11 cellular contexts compared by ENCODE assay signal in genomic region chr3:126266291-126266840, GRCh38.
DNase-seq lines count a peak whose midpoint lies in the region; ATAC-seq and TF ChIP-seq lines count a peak whose summit lies in the region.
"Had no signal": no experiment of that assay in that cellular context is flagged by ENCODE, and none has a peak within 500 bp of the region (broad histone marks: within the 10 kb centered on the region; RNA-seq: fewer than 3 reads in every experiment).

No MANE protein-coding gene starts in this region.

- no peak overlapping the region for H3K9ac ChIP-seq in Karpas-422 (ENCODE audit: low read length)

- H3K9me2 ChIP-seq in Karpas-422 (replicated peaks; ENCODE audit: insufficient read depth, low read length), result no peaks in the 10 kb centered on the region

- peak; percentile 68 to 70 for ATAC-seq in right cardiac atrium
- ATAC-seq: activated T-cell treated with anti-CD3 and anti-CD28 coated beads, Interleukin-2, amount 50 U/mL, for 4 hours had no signal

- H3K9me3 ChIP-seq in ascending aorta, result no peaks in the 10 kb centered on the region
- no peaks in the 10 kb centered on the region for H3K9me3 ChIP-seq in right cardiac atrium (ENCODE audit: control insufficient read depth, low read length)
- H3K9me3 ChIP-seq in Karpas-422 (ENCODE audit: low read length), result no peaks in the 10 kb centered on the region

- H3K4me1 ChIP-seq in ascending aorta (peaks cover 18 to 47% of the 10 kb centered on the region in 2 donors), right cardiac atrium (ENCODE audit: control insufficient read depth, insufficient read depth, low read length) (peaks cover 9% of the 10 kb centered on the region), Karpas-422 (ENCODE audit: low read length) (no peaks in the 10 kb centered on the region)

- H3K27ac ChIP-seq in ascending aorta (peak overlapping the region; percentile 92 to 99), right cardiac atrium (ENCODE audit: low read length) (peak overlapping the region; percentile 69), Karpas-422 (ENCODE audit: low read length) (no peak overlapping the region)
- H3K27ac ChIP-seq: HL-60 had no signal

- no peaks in the 10 kb centered on the region for H3K36me3 ChIP-seq in ascending aorta
- no peaks in the 10 kb centered on the region for H3K36me3 ChIP-seq in Karpas-422 (ENCODE audit: insufficient read depth, low read length)

- WGBS in right cardiac atrium, result 48% methylated on average over 15 of the region's 15 CpGs

- no peak overlapping the region for H3K4me2 ChIP-seq in Karpas-422 (ENCODE audit: low read depth, low read length, poor library complexity, severe bottlenecking)

- no peak overlapping the region for H2AFZ ChIP-seq in Karpas-422 (ENCODE audit: low read length)

- H3K27me3 ChIP-seq in ascending aorta, result no peaks in the 10 kb centered on the region
- H3K27me3 ChIP-seq in right cardiac atrium (ENCODE audit: control insufficient read depth, insufficient read depth), result no peaks in the 10 kb centered on the region
- no peaks in the 10 kb centered on the region for H3K27me3 ChIP-seq in Karpas-422 (ENCODE audit: low read length)

- DNase-seq in AG08396 (ENCODE audit: low spot score), result peak; percentile 34
- DNase-seq in ascending aorta (ENCODE audit: low spot score in 2 of 2), result peak; percentile 40 to 93
- DNase-seq in right cardiac atrium, result peak; percentile 71 to 91 (median 88)
- peak in 9 of 10 donors; percentile 30 to 89 (median 55) for DNase-seq in posterior cingulate gyrus
- no peak for DNase-seq in NCI-H1417 (lab: John Stamatoyannopoulos, UW)
- DNase-seq in SKM-1 (lab: John Stamatoyannopoulos, UW; ENCODE audit: unreplicated experiment), result no peak
- no peak for DNase-seq in Karpas-422
- DNase-seq in NCI-H1092 treated with DMSO at 0.1 percent for 48 hours (lab: John Stamatoyannopoulos, UW), result no peak
- DNase-seq: activated T-cell treated with anti-CD3 and anti-CD28 coated beads, Interleukin-2, amount 50 U/mL, for 4 hours; NCI-H2081 treated with DMSO at 0.1 percent for 48 hours had no signal

- intact Hi-C loops in ascending aorta (cut with DNase I), result loop anchor here (2.0 kb wide), 1 partner anchor 58 kb away; no protein-coding TSS in a partner anchor
- intact Hi-C loops in right cardiac atrium (cut with DNase I), result loop anchor here in 2 of 4 donors (5.0 to 10.0 kb wide), 2 partner anchors 91 to 208 kb away; partner anchors contain the start of genes KLF15 (in 1 of the 2) and ZXDC (in 1 of the 2)
- intact Hi-C loops in posterior cingulate gyrus (cut with DNase I), result loop anchor here (10.0 kb wide), 1 partner anchor 208 kb away; the partner anchor contains the start of gene ZXDC

- no peaks in the 10 kb centered on the region for H3K79me2 ChIP-seq in Karpas-422 (ENCODE audit: low read length)

- TF ChIP-seq CTCF in ascending aorta (IDR thresholded peaks at IDR 0.05), result no peak

- no peaks in the 10 kb centered on the region for H4K20me1 ChIP-seq in Karpas-422 (ENCODE audit: insufficient read depth, low read depth, low read length)

- peak overlapping the region; percentile 34 to 50 for H3K4me3 ChIP-seq in ascending aorta
- H3K4me3 ChIP-seq in right cardiac atrium (ENCODE audit: low read length), result no peak overlapping the region
- no peak overlapping the region for H3K4me3 ChIP-seq in Karpas-422 (ENCODE audit: low read length)

Comparison
In these comparisons a context has a peak if more than half of its experiments do, and no peak if none do; other contexts are left out.
1. DNase-seq: peak in AG08396 (single experiment), ascending aorta (2 of 2), right cardiac atrium (3 of 3) and posterior cingulate gyrus (9 of 10); none in NCI-H1417 (0 of 3), SKM-1 (single experiment), Karpas-422 (single experiment) and NCI-H1092 treated with DMSO at 0.1 percent for 48 hours (single experiment).
2. H3K4me3 ChIP-seq: peak in ascending aorta (2 of 2); none in right cardiac atrium (single experiment) and Karpas-422 (single experiment).